In genomic region chr13:112509190-112509589, GRCh38 we compare ENCODE assay signal across 20 cellular contexts.
"Had no signal": no experiment of that assay in that cellular context is flagged by ENCODE, and none has a peak within 500 bp of the region (broad histone marks: within the 10 kb centered on the region; RNA-seq: fewer than 3 reads in every experiment).

No MANE protein-coding gene starts in this region.

- H3K9me3 Mint-ChIP-seq: activated CD4-positive, alpha-beta memory T cell treated with anti-CD3 and anti-CD28 coated beads for 36 hours; activated naive CD8-positive, alpha-beta T cell treated with anti-CD3 and anti-CD28 coated beads for 36 hours; naive thymus-derived CD4-positive, alpha-beta T cell; stimulated activated naive CD8-positive, alpha-beta T cell treated with anti-CD3 and anti-CD28 coated beads, Interleukin-15, Interleukin-2, amounts not matched to agents 100 ng/mL and 50 ng/mL, for 24 hours; T-helper 1 cell treated with Interleukin-12 subunit alpha and Interleukin-12 subunit beta and Interleukin-4 antibody, amounts not matched to agents 30 μg/mL and 1 μg/mL, for 36 hours had no signal

- H3K36me3 ChIP-seq: prostate gland had no signal

- DNase-seq: activated CD4-positive, alpha-beta memory T cell treated with anti-CD3 and anti-CD28 coated beads for 36 hours; activated CD4-positive, alpha-beta T cell treated with anti-CD3 and anti-CD28 coated beads for 4 hours; activated CD4-positive, CD25-positive, alpha-beta regulatory T cell; activated naive CD4-positive, alpha-beta T cell treated with Interleukin-2 at 50 U/mL for 16 hours; activated naive CD8-positive, alpha-beta T cell treated with anti-CD3 and anti-CD28 coated beads for 36 hours; activated T-cell treated with anti-CD3 and anti-CD28 coated beads, Interleukin-2, amount 50 U/mL, for 48 hours; dermis blood vessel endothelial cell; effector memory CD4-positive, alpha-beta T cell; foreskin melanocyte; left ventricle myocardium inferior; naive thymus-derived CD4-positive, alpha-beta T cell; spleen; stimulated activated CD4-positive, alpha-beta T cell treated with anti-CD3 and anti-CD28 coated beads, Interleukin-4, amount 100 ng/mL, for 24 hours; T1000; tibial artery had no signal

- H3K27me3 ChIP-seq: spleen, tibial artery, vagina had no signal

- H3K9me3 ChIP-seq: left ventricle myocardium inferior, prostate gland, spleen, tibial artery, vagina had no signal

- ATAC-seq: esophagus mucosa; naive thymus-derived CD4-positive, alpha-beta T cell had no signal

- H3K27me3 Mint-ChIP-seq: activated CD4-positive, alpha-beta memory T cell treated with anti-CD3 and anti-CD28 coated beads for 36 hours; activated naive CD8-positive, alpha-beta T cell treated with anti-CD3 and anti-CD28 coated beads for 36 hours; naive thymus-derived CD4-positive, alpha-beta T cell; stimulated activated naive CD8-positive, alpha-beta T cell treated with anti-CD3 and anti-CD28 coated beads, Interleukin-15, Interleukin-2, amounts not matched to agents 100 ng/mL and 50 ng/mL, for 24 hours had no signal

- H3K4me1 ChIP-seq: left ventricle myocardium inferior, prostate gland, spleen, tibial artery, vagina had no signal

- H3K4me3 Mint-ChIP-seq: activated CD4-positive, alpha-beta memory T cell treated with anti-CD3 and anti-CD28 coated beads for 36 hours; activated naive CD8-positive, alpha-beta T cell treated with anti-CD3 and anti-CD28 coated beads for 36 hours; naive thymus-derived CD4-positive, alpha-beta T cell; stimulated activated naive CD8-positive, alpha-beta T cell treated with anti-CD3 and anti-CD28 coated beads, Interleukin-15, Interleukin-2, amounts not matched to agents 100 ng/mL and 50 ng/mL, for 24 hours; T-helper 1 cell treated with Interleukin-12 subunit alpha and Interleukin-12 subunit beta and Interleukin-4 antibody, amounts not matched to agents 30 μg/mL and 1 μg/mL, for 36 hours had no signal

- H3K27ac Mint-ChIP-seq: activated CD4-positive, alpha-beta memory T cell treated with anti-CD3 and anti-CD28 coated beads for 36 hours; activated naive CD8-positive, alpha-beta T cell treated with anti-CD3 and anti-CD28 coated beads for 36 hours; stimulated activated naive CD8-positive, alpha-beta T cell treated with anti-CD3 and anti-CD28 coated beads, Interleukin-15, Interleukin-2, amounts not matched to agents 100 ng/mL and 50 ng/mL, for 24 hours; T-helper 1 cell treated with Interleukin-12 subunit alpha and Interleukin-12 subunit beta and Interleukin-4 antibody, amounts not matched to agents 30 μg/mL and 1 μg/mL, for 36 hours had no signal

- H3K4me3 ChIP-seq: left ventricle myocardium inferior, prostate gland, spleen, tibial artery, vagina had no signal

- H3K4me1 Mint-ChIP-seq: naive thymus-derived CD4-positive, alpha-beta T cell had no signal

- H3K27ac ChIP-seq: left ventricle myocardium inferior, prostate gland, spleen, tibial artery, vagina had no signal
